ENCODE assay signal across 21 cellular contexts in the genomic region with DNA sequence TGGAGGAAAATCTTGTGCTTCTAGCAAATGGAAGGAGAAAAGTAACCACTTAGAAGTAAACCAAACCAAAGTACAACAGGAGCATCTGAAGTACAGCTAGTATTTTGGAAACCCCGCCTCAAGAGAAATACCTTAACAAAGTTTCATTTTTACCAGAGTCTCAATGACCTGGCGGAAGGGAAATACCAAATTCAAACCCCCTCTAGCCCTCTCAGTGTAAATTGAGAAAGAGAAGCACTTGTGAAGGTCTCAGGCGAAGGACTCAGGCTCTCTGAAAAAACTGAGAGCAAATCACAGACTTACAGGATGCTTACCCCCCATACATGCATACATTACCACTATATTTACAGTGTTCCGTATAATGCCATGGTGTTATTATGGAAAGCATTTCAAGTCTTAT.
DNase-seq lines count a peak whose midpoint lies in the region; ATAC-seq and TF ChIP-seq lines count a peak whose summit lies in the region.
"Had no signal": no experiment of that assay in that cellular context is flagged by ENCODE, and none has a peak within 500 bp of the region (broad histone marks: within the 10 kb centered on the region; RNA-seq: fewer than 3 reads in every experiment).

No MANE protein-coding gene starts in this region.

- peak overlapping the region; percentile 24 for H3K4me2 ChIP-seq in OCI-LY3 (ENCODE audit: low read length)
- H3K4me2 ChIP-seq: BLaER1 treated with 17β-estradiol and CSF1 and Interleukin-3, amounts not matched to agents 10 nM and 100 nM had no signal

- no peak overlapping the region for H3K27ac Mint-ChIP-seq in CD8-positive, alpha-beta T cell
- H3K27ac Mint-ChIP-seq: CD4-positive, alpha-beta memory T cell; IgD-negative memory B cell; T-helper 17 cell had no signal

- H3K36me3 Mint-ChIP-seq in CD8-positive, alpha-beta T cell: no peaks in the 10 kb centered on the region
- H3K36me3 Mint-ChIP-seq: CD4-positive, alpha-beta memory T cell; IgD-negative memory B cell had no signal

- ATAC-seq in GM21515 (IDR thresholded peaks at IDR 0.05; ENCODE audit: unreplicated experiment) (peak; percentile 52), HG03039 (IDR thresholded peaks at IDR 0.05; ENCODE audit: unreplicated experiment) (peak; percentile 64), HG02642 (IDR thresholded peaks at IDR 0.05; ENCODE audit: poor library complexity, unreplicated experiment) (no peak)
- ATAC-seq in CD8-positive, alpha-beta T cell: no peak
- ATAC-seq: Right ventricle myocardium inferior, T-helper 17 cell had no signal

- no peaks in the 10 kb centered on the region for H4K20me1 ChIP-seq in OCI-LY3 (ENCODE audit: insufficient read depth, low read length)
- H4K20me1 ChIP-seq: BLaER1 treated with 17β-estradiol and CSF1 and Interleukin-3, amounts not matched to agents 10 nM and 100 nM had no signal

- H3K27me3 ChIP-seq in OCI-LY3 (ENCODE audit: low read depth, low read length): no peaks in the 10 kb centered on the region
- no peaks in the 10 kb centered on the region for H3K27me3 ChIP-seq in CD8-positive, alpha-beta T cell (ENCODE audit: insufficient read depth, low read length)
- H3K27me3 ChIP-seq: BLaER1 treated with 17β-estradiol and CSF1 and Interleukin-3, amounts not matched to agents 10 nM and 100 nM had no signal

- H3K36me3 ChIP-seq in OCI-LY3 (replicated peaks; ENCODE audit: low read depth, low read length): no peaks in the 10 kb centered on the region
- H3K36me3 ChIP-seq in CD8-positive, alpha-beta T cell (ENCODE audit: insufficient read depth, low read length): no peaks in the 10 kb centered on the region
- H3K36me3 ChIP-seq: BLaER1 treated with 17β-estradiol and CSF1 and Interleukin-3, amounts not matched to agents 10 nM and 100 nM; HAP-1 had no signal

- H3K4me3 ChIP-seq in GM12865 (ENCODE audit: low read depth, low read length): no peak overlapping the region
- H3K4me3 ChIP-seq in OCI-LY3 (ENCODE audit: low read length): no peak overlapping the region
- no peak overlapping the region for H3K4me3 ChIP-seq in CD8-positive, alpha-beta T cell (ENCODE audit: low read depth, low read length)
- H3K4me3 ChIP-seq: BLaER1 treated with 17β-estradiol and CSF1 and Interleukin-3, amounts not matched to agents 10 nM and 100 nM; HAP-1 had no signal

- no peaks in the 10 kb centered on the region for H3K79me2 ChIP-seq in OCI-LY3 (ENCODE audit: low read length)

- no peaks in the 10 kb centered on the region for H3K9me3 Mint-ChIP-seq in CD8-positive, alpha-beta T cell

- POLR2A ChIA-PET in CD8-positive, alpha-beta T cell (lab: Charles Lee): no interaction called here

- H3K27me3 Mint-ChIP-seq in CD8-positive, alpha-beta T cell (ENCODE audit: low read depth): peaks cover 9% of the 10 kb centered on the region

- no peak overlapping the region for H3K9ac ChIP-seq in OCI-LY3 (ENCODE audit: low read length)
- H3K9ac ChIP-seq: BLaER1 treated with 17β-estradiol and CSF1 and Interleukin-3, amounts not matched to agents 10 nM and 100 nM had no signal

- no peak overlapping the region for H3K4me3 Mint-ChIP-seq in CD8-positive, alpha-beta T cell
- H3K4me3 Mint-ChIP-seq: CD4-positive, alpha-beta memory T cell; IgD-negative memory B cell; T-helper 17 cell had no signal

- DNase-seq in GM12865 (ENCODE audit: low read depth) (peak; percentile 47), DMS 273 (lab: John Stamatoyannopoulos, UW; ENCODE audit: unreplicated experiment) (no peak)
- DNase-seq in CD8-positive, alpha-beta T cell: no peak
- DNase-seq: 8988T; CD4-positive, alpha-beta memory T cell; DMS153; MV-4-11; NCI-H1105 treated with DMSO at 0.1 percent for 48 hours; NCI-H2081; NCI-H2171; NCI-H524 treated with DMSO at 0.1 percent for 48 hours; NCI-H82; T-helper 17 cell had no signal

- peak overlapping the region; percentile 62 for H3K27ac ChIP-seq in OCI-LY3 (ENCODE audit: low read length)
- no peak overlapping the region for H3K27ac ChIP-seq in CD8-positive, alpha-beta T cell (ENCODE audit: low read depth, low read length)
- H3K27ac ChIP-seq: BLaER1 treated with 17β-estradiol and CSF1 and Interleukin-3, amounts not matched to agents 10 nM and 100 nM had no signal

- 0 out of 2 replicates have a peak overlapping the region, but pooled peaks have one; percentile 28 for H2AFZ ChIP-seq in OCI-LY3 (ENCODE audit: low read depth, low read length)

- H3K9me3 ChIP-seq in OCI-LY3 (ENCODE audit: insufficient read depth, low read length): no peaks in the 10 kb centered on the region
- H3K9me3 ChIP-seq in CD8-positive, alpha-beta T cell (ENCODE audit: low read length): no peaks in the 10 kb centered on the region
- H3K9me3 ChIP-seq: HAP-1 had no signal

- H3K4me1 ChIP-seq in OCI-LY3 (ENCODE audit: low read length): peaks cover 11% of the 10 kb centered on the region
- H3K4me1 ChIP-seq in CD8-positive, alpha-beta T cell (ENCODE audit: insufficient read depth, low read length): no peaks in the 10 kb centered on the region
- H3K4me1 ChIP-seq: BLaER1 treated with 17β-estradiol and CSF1 and Interleukin-3, amounts not matched to agents 10 nM and 100 nM; HAP-1 had no signal

- intact Hi-C loops in CD8-positive, alpha-beta T cell (cut with DNase I, micrococcal nuclease): no loop called here

- no peaks in the 10 kb centered on the region for H3K4me1 Mint-ChIP-seq in CD8-positive, alpha-beta T cell (ENCODE audit: low read depth)
- H3K4me1 Mint-ChIP-seq: CD4-positive, alpha-beta memory T cell; IgD-negative memory B cell; T-helper 17 cell had no signal

- TF ChIP-seq CTCF in GM12865 (IDR thresholded peaks at IDR 0.05; ENCODE audit: insufficient read depth, low read depth, low read length, missing control alignments): no peak
- TF ChIP-seq CTCF in OCI-LY3 (IDR thresholded peaks at IDR 0.05; ENCODE audit: low read depth, low read length): no peak
- TF ChIP-seq CTCF in CD8-positive, alpha-beta T cell (IDR thresholded peaks at IDR 0.05): no peak

- CTCF ChIA-PET in CD8-positive, alpha-beta T cell (lab: Charles Lee): no interaction called here

Comparison
In these comparisons a context has a peak if more than half of its experiments do, and no peak if none do; other contexts are left out.
1. ATAC-seq: peak in GM21515 (single experiment) and HG03039 (single experiment); none in HG02642 (single experiment) and CD8-positive, alpha-beta T cell (single experiment).